Comparison of ENCODE assay signal across 8 cellular contexts in genomic region chr1:211323156-211324063, GRCh38. TPM values are rescaled to one million over a fixed set of nuclear protein-coding genes. Genes with fewer than 3 reads are reported as not detected.
DNase-seq lines count a peak whose midpoint lies in the region; ATAC-seq and TF ChIP-seq lines count a peak whose summit lies in the region.

No MANE protein-coding gene starts in this region.

- no peak overlapping the region for H3K4me3 Mint-ChIP-seq in T-helper 1 cell treated with Interleukin-12 subunit alpha and Interleukin-12 subunit beta and Interleukin-4 antibody, amounts not matched to agents 30 μg/mL and 1 μg/mL, for 36 hours

- H3K27me3 Mint-ChIP-seq in T-helper 1 cell treated with Interleukin-12 subunit alpha and Interleukin-12 subunit beta and Interleukin-4 antibody, amounts not matched to agents 30 μg/mL and 1 μg/mL, for 36 hours (ENCODE audit: low read depth), result no peaks in the 10 kb centered on the region

- peaks cover 37% of the 10 kb centered on the region for H3K4me1 Mint-ChIP-seq in T-helper 1 cell treated with Interleukin-12 subunit alpha and Interleukin-12 subunit beta and Interleukin-4 antibody, amounts not matched to agents 30 μg/mL and 1 μg/mL, for 36 hours (ENCODE audit: low read depth)

- DNase-seq in heart right ventricle (peak in 1 of 2 donors; percentile 28), Right ventricle myocardium superior (no peak), NCI-H1105 (lab: John Stamatoyannopoulos, UW) (peak; percentile 58), astrocyte of the spinal cord (ENCODE audit: low read depth, low spot score) (peak; percentile 62), kidney epithelial cell (ENCODE audit: low read depth) (no peak)
- peak in 2 of 3 donors; percentile 43 to 44 for DNase-seq in stimulated activated CD4-positive, alpha-beta T cell treated with anti-CD3 and anti-CD28 coated beads, TNF-alpha, amount 100 ng/mL, for 1 hour (ENCODE audit: low read depth in 3 of 3, low spot score in 1 of 3)

- peak overlapping the region; percentile 26 for H3K27ac Mint-ChIP-seq in T-helper 1 cell treated with Interleukin-12 subunit alpha and Interleukin-12 subunit beta and Interleukin-4 antibody, amounts not matched to agents 30 μg/mL and 1 μg/mL, for 36 hours

- H3K27me3 ChIP-seq in heart right ventricle, result no peaks in the 10 kb centered on the region
- no peaks in the 10 kb centered on the region for H3K27me3 ChIP-seq in kidney epithelial cell (ENCODE audit: control insufficient read depth, insufficient read depth, low read length)

- no peak overlapping the region for H3K4me3 ChIP-seq in heart right ventricle
- H3K4me3 ChIP-seq in astrocyte of the spinal cord (ENCODE audit: low read depth, low read length), result no peak overlapping the region
- H3K4me3 ChIP-seq in kidney epithelial cell (ENCODE audit: low read depth, low read length), result no peak overlapping the region

- in situ Hi-C loops in astrocyte of the spinal cord (cut with HindIII; ENCODE audit: low sequenced_read_pairs), result no loop called here

- no peaks in the 10 kb centered on the region for H3K9me3 ChIP-seq in heart right ventricle

- WGBS in heart right ventricle, 2 donors, result 33 to 38% methylated on average over 9 of the region's 9 CpGs

- no peak overlapping the region for H3K27ac ChIP-seq in heart right ventricle

- H3K9me3 Mint-ChIP-seq in T-helper 1 cell treated with Interleukin-12 subunit alpha and Interleukin-12 subunit beta and Interleukin-4 antibody, amounts not matched to agents 30 μg/mL and 1 μg/mL, for 36 hours, result no peaks in the 10 kb centered on the region

- ATAC-seq in heart right ventricle (peak in 4 of 8 donors; percentile 38 to 65 (median 53)), Right ventricle myocardium superior (ENCODE audit: poor library complexity) (no peak), HG02759 (IDR thresholded peaks at IDR 0.05; ENCODE audit: unreplicated experiment) (peak; percentile 53)

- intact Hi-C loops in heart right ventricle (cut with DNase I), result loop anchor here in 7 of 10 donors (2.0 to 10.0 kb wide), 7 partner anchors 59 to 331 kb away; no protein-coding TSS in a partner anchor
- intact Hi-C loops in Right ventricle myocardium superior (cut with DNase I), result loop anchor here (10.0 kb wide), 1 partner anchor 151 kb away; no protein-coding TSS in a partner anchor

- TF ChIP-seq CTCF in heart right ventricle (IDR thresholded peaks at IDR 0.05), result peak; percentile 39 to 82 (median 67)
- peak; percentile 91 for TF ChIP-seq CTCF in astrocyte of the spinal cord (IDR thresholded peaks at IDR 0.05; ENCODE audit: low read depth, low read length)
- TF ChIP-seq CTCF in kidney epithelial cell (IDR thresholded peaks at IDR 0.05; ENCODE audit: insufficient read depth, low read length, poor library complexity, severe bottlenecking), result peak; percentile 86

- H3K36me3 Mint-ChIP-seq in T-helper 1 cell treated with Interleukin-12 subunit alpha and Interleukin-12 subunit beta and Interleukin-4 antibody, amounts not matched to agents 30 μg/mL and 1 μg/mL, for 36 hours (ENCODE audit: low read depth), result peaks cover 7% of the 10 kb centered on the region

- H3K4me1 ChIP-seq in heart right ventricle, result peaks cover 0 to 24% (median 14%) of the 10 kb centered on the region in 9 donors

- H3K36me3 ChIP-seq in heart right ventricle (no peaks in the 10 kb centered on the region), kidney epithelial cell (ENCODE audit: control insufficient read depth, insufficient read depth, low read length) (no peaks in the 10 kb centered on the region)

RNA-seq across cellular contexts. Expression of gene TRAF5, which starts 3.2 kb away (rescaled TPM):
- total RNA-seq in heart right ventricle (1 to 10 TPM; 1.3 to 4.6 (median 1.8) TPM), Right ventricle myocardium superior (1.5 TPM), kidney epithelial cell (20.3 and 23.0 TPM in 2 replicates)
- polyA plus RNA-seq in heart right ventricle, result 1 to 10 TPM; 1.9 to 5.5 TPM

Comparison
In these comparisons a context has a peak if more than half of its experiments do, and no peak if none do; other contexts are left out.
1. DNase-seq: peak in NCI-H1105 (single experiment), astrocyte of the spinal cord (single experiment) and stimulated activated CD4-positive, alpha-beta T cell treated with anti-CD3 and anti-CD28 coated beads, TNF-alpha, amount 100 ng/mL, for 1 hour (2 of 3); none in Right ventricle myocardium superior (single experiment) and kidney epithelial cell (single experiment).
2. Peak in every context shown above with its lines, with median percentiles within 50 percentile points of each other: CTCF ChIP-seq.